Comparison of ENCODE assay signal across 17 cellular contexts in the genomic region with DNA sequence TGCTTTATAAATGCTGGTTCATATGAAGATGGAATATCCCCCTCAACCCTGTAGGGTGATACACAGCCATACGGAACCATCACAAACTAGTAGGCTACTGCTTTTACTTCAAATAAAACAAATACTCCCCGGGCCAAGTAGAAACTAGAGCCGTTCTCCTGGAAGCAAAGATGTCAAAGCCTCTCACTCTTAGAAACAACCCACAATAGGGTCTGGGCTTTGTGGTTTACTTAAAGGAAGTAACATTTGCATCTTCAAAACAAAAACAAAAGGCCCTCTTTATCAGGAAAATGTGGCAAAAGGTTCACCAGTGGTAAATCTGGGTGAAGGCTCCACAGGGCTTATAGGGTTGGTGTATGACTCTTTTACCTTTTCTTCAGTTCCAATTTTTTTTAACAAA.
"Had no signal": no experiment of that assay in that cellular context is flagged by ENCODE, and none has a peak within 500 bp of the region (broad histone marks: within the 10 kb centered on the region; RNA-seq: fewer than 3 reads in every experiment).

No MANE protein-coding gene starts in this region.

- H3K4me3 ChIP-seq: esophagus muscularis mucosa, lower lobe of right lung, sigmoid colon, upper lobe of right lung had no signal

- H3K27me3 Mint-ChIP-seq: activated B cell treated with CpG ODN at 0.5 μM for 24 hours; activated naive CD8-positive, alpha-beta T cell treated with anti-CD3 and anti-CD28 coated beads for 36 hours; activated T-cell treated with anti-CD3 and anti-CD28 coated beads, Interleukin-2, amount 50 U/mL, for 24 hours; naive B cell; T-helper 17 cell had no signal

- H3K27me3 ChIP-seq: dorsolateral prefrontal cortex, esophagus muscularis mucosa, neutrophil, sigmoid colon, upper lobe of right lung had no signal

- H3K27ac Mint-ChIP-seq: activated B cell treated with CpG ODN at 0.5 μM for 24 hours; activated naive CD8-positive, alpha-beta T cell treated with anti-CD3 and anti-CD28 coated beads for 36 hours; activated T-cell treated with anti-CD3 and anti-CD28 coated beads, Interleukin-2, amount 50 U/mL, for 24 hours; naive B cell; T-helper 17 cell had no signal

- ATAC-seq: stimulated activated naive CD8-positive, alpha-beta T cell treated with anti-CD3 and anti-CD28 coated beads, Interleukin-15, Interleukin-2, amounts not matched to agents 100 U/mL and 50 U/mL, for 24 hours; T-helper 17 cell had no signal

- H3K4me3 Mint-ChIP-seq: activated B cell treated with CpG ODN at 0.5 μM for 24 hours; activated naive CD8-positive, alpha-beta T cell treated with anti-CD3 and anti-CD28 coated beads for 36 hours; activated T-cell treated with anti-CD3 and anti-CD28 coated beads, Interleukin-2, amount 50 U/mL, for 24 hours; naive B cell; T-helper 17 cell had no signal

- H3K36me3 ChIP-seq: lower lobe of right lung, neutrophil, sigmoid colon, upper lobe of right lung had no signal

- H3K36me3 Mint-ChIP-seq: activated naive CD8-positive, alpha-beta T cell treated with anti-CD3 and anti-CD28 coated beads for 36 hours; naive B cell had no signal

- H3K9me3 ChIP-seq: esophagus muscularis mucosa, lower lobe of right lung, neutrophil, sigmoid colon, upper lobe of right lung had no signal

- H3K27ac ChIP-seq: dorsolateral prefrontal cortex, esophagus muscularis mucosa, lower lobe of right lung, neutrophil, sigmoid colon, upper lobe of right lung had no signal

- DNase-seq: activated B cell treated with CpG ODN at 0.5 μM for 24 hours; activated CD4-positive, alpha-beta T cell treated with anti-CD3 and anti-CD28 coated beads, Interleukin-2, amount 50 U/mL, for 1 hour; activated gamma-delta T cell treated with Interleukin-2 at 50 U/mL for 16 hours; activated naive CD8-positive, alpha-beta T cell treated with anti-CD3 and anti-CD28 coated beads for 36 hours; activated T-cell treated with anti-CD3 and anti-CD28 coated beads, Interleukin-2, amount 50 U/mL, for 24 hours; dorsolateral prefrontal cortex; glutamatergic neuron; left cardiac atrium; lower lobe of right lung; naive B cell; sigmoid colon; stimulated activated CD4-positive, alpha-beta T cell treated with anti-CD3 and anti-CD28 coated beads, Interleukin-12 subunit alpha, Interleukin-12 subunit beta, amount 100 ng/mL, for 4 hours; stimulated activated naive CD8-positive, alpha-beta T cell treated with anti-CD3 and anti-CD28 coated beads, Interleukin-15, Interleukin-2, amounts not matched to agents 100 U/mL and 50 U/mL, for 24 hours; T-helper 17 cell; upper lobe of right lung had no signal

- H3K9me3 Mint-ChIP-seq: activated B cell treated with CpG ODN at 0.5 μM for 24 hours; activated naive CD8-positive, alpha-beta T cell treated with anti-CD3 and anti-CD28 coated beads for 36 hours; activated T-cell treated with anti-CD3 and anti-CD28 coated beads, Interleukin-2, amount 50 U/mL, for 24 hours; naive B cell had no signal

- H3K4me1 Mint-ChIP-seq: naive B cell had no signal
